ENCODE assay signal across 19 cellular contexts in the genomic region with DNA sequence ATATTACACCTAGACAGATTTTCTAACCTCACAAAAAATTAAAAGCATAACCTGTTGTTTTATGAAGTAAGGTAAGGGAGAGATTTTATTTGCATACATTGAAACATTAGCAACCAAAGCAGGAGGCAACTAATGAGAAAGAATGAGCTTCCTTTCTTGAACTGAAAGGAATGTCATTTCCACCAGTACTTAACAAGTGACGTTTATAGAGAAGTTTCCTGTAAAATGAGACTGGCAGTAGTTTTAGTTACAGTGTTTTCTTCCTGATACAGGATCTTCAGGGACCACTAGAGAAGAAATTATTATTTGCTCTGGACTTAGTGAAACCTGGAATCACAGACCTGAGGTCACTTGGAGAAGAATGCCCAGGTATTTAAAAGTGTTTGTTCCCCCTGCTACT.
DNase-seq lines count a peak whose midpoint lies in the region; ATAC-seq and TF ChIP-seq lines count a peak whose summit lies in the region.
"Had no signal": no experiment of that assay in that cellular context is flagged by ENCODE, and none has a peak within 500 bp of the region (broad histone marks: within the 10 kb centered on the region; RNA-seq: fewer than 3 reads in every experiment).

No MANE protein-coding gene starts in this region.

- H3K4me2 ChIP-seq in Loucy (ENCODE audit: low read depth, low read length, poor library complexity, severe bottlenecking), result no peak overlapping the region
- H3K4me2 ChIP-seq: A549, PC-9 had no signal

- H3K9ac ChIP-seq in Loucy (ENCODE audit: low read depth, low read length, poor library complexity, severe bottlenecking), result no peak overlapping the region

- no peaks in the 10 kb centered on the region for H4K20me1 ChIP-seq in Loucy (ENCODE audit: insufficient read depth, low read length, poor library complexity, severe bottlenecking)

- 0 out of 2 replicates have a peak overlapping the region, but pooled peaks have one; percentile 23 for H2AFZ ChIP-seq in Loucy (ENCODE audit: low read length)
- H2AFZ ChIP-seq: PC-9 had no signal

- in situ Hi-C loops in astrocyte of the spinal cord (cut with HindIII; ENCODE audit: low sequenced_read_pairs), result no loop called here

- no peaks in the 10 kb centered on the region for H3F3A ChIP-seq in Loucy (ENCODE audit: low read depth)

- H3K9me2 ChIP-seq in Loucy (replicated peaks; ENCODE audit: low read depth, low read length), result no peaks in the 10 kb centered on the region

- H3K27me3 ChIP-seq in Loucy (ENCODE audit: insufficient read depth, low read length, poor library complexity, severe bottlenecking), result no peaks in the 10 kb centered on the region

- no peak for ATAC-seq in HG03571 (IDR thresholded peaks at IDR 0.05; ENCODE audit: unreplicated experiment)
- ATAC-seq in HG02759 (IDR thresholded peaks at IDR 0.05; ENCODE audit: unreplicated experiment), result no peak
- ATAC-seq: A549 had no signal

- H3K4me1 ChIP-seq in Loucy (ENCODE audit: insufficient read depth, low read length, poor library complexity, severe bottlenecking), result no peaks in the 10 kb centered on the region

- DNase-seq in EH (ENCODE audit: low read depth) (peak; percentile 44), astrocyte of the spinal cord (ENCODE audit: low read depth, low spot score) (peak; percentile 15), iris pigment epithelial cell (ENCODE audit: low read depth) (peak; percentile 26), NCI-H187 treated with DMSO at 0.1 percent for 48 hours (lab: John Stamatoyannopoulos, UW) (no peak)
- DNase-seq in stimulated activated CD4-positive, alpha-beta T cell treated with anti-CD3 and anti-CD28 coated beads, Interleukin-4, amount 100 ng/mL, for 1 hour, result no peak
- DNase-seq: Caco-2; CD4-positive, alpha-beta T cell; DMS153; H9; NCI-H1105; NCI-H2227 treated with DMSO at 0.1 percent for 48 hours; NCI-H524; NCI-H82; PC-9; SIG-M5 had no signal

- H3K9me3 ChIP-seq in Loucy (ENCODE audit: insufficient read depth, low read depth, low read length), result no peaks in the 10 kb centered on the region
- H3K9me3 ChIP-seq: A549, Caco-2 had no signal

- no peaks in the 10 kb centered on the region for H3K36me3 ChIP-seq in Loucy (ENCODE audit: insufficient read depth, low read length)

- no peaks in the 10 kb centered on the region for H3K79me2 ChIP-seq in Loucy (ENCODE audit: insufficient read depth, low read length)

- TF ChIP-seq CTCF in Loucy (conservative IDR thresholded peaks at IDR 0.05; ENCODE audit: low read length) (no peak), astrocyte of the spinal cord (IDR thresholded peaks at IDR 0.05; ENCODE audit: low read depth, low read length) (no peak)

- H3K4me3 ChIP-seq in Loucy (ENCODE audit: low read length, poor library complexity, severe bottlenecking) (no peak overlapping the region), astrocyte of the spinal cord (ENCODE audit: low read depth, low read length) (no peak overlapping the region)
- H3K4me3 ChIP-seq: A549, PC-9 had no signal

Comparison
In these comparisons a context has a peak if more than half of its experiments do, and no peak if none do; other contexts are left out.
1. DNase-seq: peak in EH (single experiment), astrocyte of the spinal cord (single experiment) and iris pigment epithelial cell (single experiment); none in NCI-H187 treated with DMSO at 0.1 percent for 48 hours (single experiment) and stimulated activated CD4-positive, alpha-beta T cell treated with anti-CD3 and anti-CD28 coated beads, Interleukin-4, amount 100 ng/mL, for 1 hour (single experiment).